1 cellular context compared by ENCODE assay signal in genomic region chr18:9147440-9148238, GRCh38.
TF ChIP-seq lines count a peak whose summit lies in the region.

No MANE protein-coding gene starts in this region.

TF ChIP-seq in H1, 55 proteins besides CTCF, POLR2A, EP300 and RAD21 (continued from another document):
- TF ChIP-seq USF2 (IDR thresholded peaks at IDR 0.05; ENCODE audit: low read length), result no peak
- no peak for TF ChIP-seq SP2 (IDR thresholded peaks at IDR 0.05; ENCODE audit: low read length)
- TF ChIP-seq CTBP2 (IDR thresholded peaks at IDR 0.05; ENCODE audit: borderline replicate concordance, insufficient read depth, insufficient read length, low read length), result no peak
- no peak for TF ChIP-seq FOSL1 (IDR thresholded peaks at IDR 0.05; ENCODE audit: insufficient read depth, low read depth, low read length)
- no peak for TF ChIP-seq RBBP5 (IDR thresholded peaks at IDR 0.05; ENCODE audit: borderline replicate concordance, low read depth, low read length)
- no peak for TF ChIP-seq SIRT6 (IDR thresholded peaks at IDR 0.05; ENCODE audit: low read length)
- no peak for TF ChIP-seq PHF8 (conservative IDR thresholded peaks at IDR 0.05; ENCODE audit: low read depth, low read length)
- no peak for TF ChIP-seq CHD2 (IDR thresholded peaks at IDR 0.05; ENCODE audit: low read length)
TF ChIP-seq in H1: peak in this region for 0.
